In the genomic region with DNA sequence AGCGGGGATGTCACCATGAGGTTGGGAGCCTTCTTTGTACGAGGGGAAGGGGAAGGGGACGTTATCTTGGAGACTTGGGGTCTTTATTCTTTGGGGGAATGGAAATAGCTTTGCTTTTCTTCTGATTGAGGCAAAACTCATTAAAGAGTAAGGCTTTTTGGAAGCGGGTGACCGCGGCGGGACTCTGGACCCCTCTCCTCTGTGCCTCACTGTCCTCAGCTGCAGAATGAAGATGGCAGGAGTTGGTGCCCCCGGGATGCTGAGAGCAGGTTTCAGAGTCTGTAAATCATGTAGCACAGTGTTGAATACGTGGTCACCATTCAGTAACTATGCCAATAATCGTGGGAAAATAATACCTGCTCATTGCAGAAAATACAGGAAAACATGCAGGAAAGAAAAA, we compare ENCODE assay signal across 9 cellular contexts. TPM values are rescaled to one million over a fixed set of nuclear protein-coding genes. Genes with fewer than 3 reads are reported as not detected.
DNase-seq lines count a peak whose midpoint lies in the region; ATAC-seq and TF ChIP-seq lines count a peak whose summit lies in the region.
"Had no signal": no experiment of that assay in that cellular context is flagged by ENCODE, and none has a peak within 500 bp of the region (broad histone marks: within the 10 kb centered on the region; RNA-seq: fewer than 3 reads in every experiment).

No MANE protein-coding gene starts in this region.

- H3K4me2 ChIP-seq in IMR-90 (ENCODE audit: low read depth, low read length), result peak overlapping the region; percentile 68

- H3K27ac ChIP-seq in IMR-90 (ENCODE audit: insufficient read depth, low read length), result no peak overlapping the region
- peak overlapping the region in 22 of 59 donors; percentile 23 to 83 (median 60) for H3K27ac ChIP-seq in dorsolateral prefrontal cortex
- H3K27ac ChIP-seq in neutrophil, result peak overlapping the region; percentile 78

- H3K27me3 ChIP-seq in BE2C (no peaks in the 10 kb centered on the region), IMR-90 (ENCODE audit: control insufficient read depth, insufficient read depth, low read length) (peaks cover 9% of the 10 kb centered on the region; the same call in 1 of the 2 replicates), dorsolateral prefrontal cortex (no peaks in the 10 kb centered on the region), neutrophil (peaks cover 8% of the 10 kb centered on the region)

- in situ Hi-C loops in IMR-90 (cut with MboI; ENCODE audit: low sequenced_read_pairs), result loop anchor here (25.0 kb wide), 1 partner anchor 280 kb away; the partner anchor contains the start of gene TNIP2

- DNase-seq in BE2C (no peak), IMR-90 (no peak), dorsolateral prefrontal cortex (no peak), NCI-H748 (lab: John Stamatoyannopoulos, UW; ENCODE audit: unreplicated experiment) (no peak), NCI-H2227 treated with DMSO at 0.1 percent for 48 hours (lab: John Stamatoyannopoulos, UW) (no peak)
- no peak for DNase-seq in stimulated activated CD4-positive, alpha-beta T cell treated with anti-CD3 and anti-CD28 coated beads, Interleukin-2, amount 100 ng/mL, for 24 hours

- H3K36me3 ChIP-seq in BE2C (no peaks in the 10 kb centered on the region), IMR-90 (ENCODE audit: control insufficient read depth, insufficient read depth, low read length) (no peaks in the 10 kb centered on the region), neutrophil (no peaks in the 10 kb centered on the region)

- H3K4me1 ChIP-seq in BE2C (no peaks in the 10 kb centered on the region), IMR-90 (ENCODE audit: control insufficient read depth, insufficient read depth, low read length) (peaks cover 2% of the 10 kb centered on the region; the same call in 1 of the 2 replicates), neutrophil (ENCODE audit: control insufficient read depth in 1 of 2, insufficient read depth in 1 of 2, low read depth in 1 of 2, low read length in 1 of 2) (peaks cover 49 to 68% of the 10 kb centered on the region in 2 experiments)

- H4K20me1 ChIP-seq in IMR-90 (ENCODE audit: insufficient read depth, low read length), result no peaks in the 10 kb centered on the region

- H4K8ac ChIP-seq in IMR-90 (ENCODE audit: low read depth in 2 of 2, low read length in 2 of 2), result peak overlapping the region; percentile 12 to 70; a peak in 1 of 4 replicates

- no peak overlapping the region for H3K14ac ChIP-seq in IMR-90 (replicated peaks; ENCODE audit: low read depth, low read length)

- no peak overlapping the region for H4K91ac ChIP-seq in IMR-90 (ENCODE audit: insufficient read depth, low read depth, low read length)

- H2BK15ac ChIP-seq in IMR-90 (ENCODE audit: low read depth, low read length), result no peak overlapping the region

- H3K9me1 ChIP-seq in IMR-90 (ENCODE audit: insufficient read depth, low read length), result no peaks in the 10 kb centered on the region

- no peak overlapping the region for H4K5ac ChIP-seq in IMR-90 (ENCODE audit: low read depth, low read length)

- peak overlapping the region; percentile 25 for H2AK9ac ChIP-seq in IMR-90 (replicated peaks; ENCODE audit: low read depth, low read length, poor library complexity)

- H2BK120ac ChIP-seq in IMR-90 (ENCODE audit: low read depth, low read length), result no peak overlapping the region

- no peak overlapping the region for H3K18ac ChIP-seq in IMR-90 (ENCODE audit: low read depth, low read length)

- H3K23ac ChIP-seq in IMR-90 (ENCODE audit: low read depth, low read length), result no peak overlapping the region

- TF ChIP-seq CTCF in BE2C (IDR thresholded peaks at IDR 0.05; ENCODE audit: low read depth, low read length), result 0 out of 2 replicates have a peak, but pooled peaks have one; percentile 0
- no peak for TF ChIP-seq CTCF in IMR-90 (conservative IDR thresholded peaks at IDR 0.05; ENCODE audit: low read depth, low read length)
- no peak for TF ChIP-seq CTCF in dorsolateral prefrontal cortex (IDR thresholded peaks at IDR 0.05 in 54 of 56, conservative IDR thresholded peaks at IDR 0.05 in 2 of 56; ENCODE audit: low read depth in 1 of 56, partially characterized antibody in 56 of 56)
- TF ChIP-seq CTCF in neutrophil (IDR thresholded peaks at IDR 0.05), result no peak

- POLR2A ChIA-PET in IMR-90 (lab: Charles Lee; ENCODE audit: unreplicated experiment), result no interaction called here

- no peak overlapping the region for H3K56ac ChIP-seq in IMR-90 (ENCODE audit: extremely low read depth, insufficient read depth, low read length)

- H3K9me3 ChIP-seq in BE2C (no peaks in the 10 kb centered on the region), IMR-90 (ENCODE audit: control insufficient read depth, insufficient read depth, low read length) (no peaks in the 10 kb centered on the region), neutrophil (no peaks in the 10 kb centered on the region)

- no peaks in the 10 kb centered on the region for H3K79me1 ChIP-seq in IMR-90 (ENCODE audit: low read depth in 1 of 2, low read length in 2 of 2)

- ATAC-seq in IMR-90 (ENCODE audit: low read depth) (no peak), GM19397 (IDR thresholded peaks at IDR 0.05; ENCODE audit: unreplicated experiment) (no peak)

- CTCF ChIA-PET in IMR-90 (lab: Yijun Ruan, JAX), result no interaction called here

- H3K4ac ChIP-seq in IMR-90 (ENCODE audit: low read depth, low read length), result no peak overlapping the region

- H3K4me3 ChIP-seq in BE2C (ENCODE audit: low read depth, low read length) (peak overlapping the region; percentile 78), IMR-90 (ENCODE audit: insufficient read depth, low read depth, low read length) (no peak overlapping the region), dorsolateral prefrontal cortex (peak overlapping the region in 57 of 59 donors; percentile 12 to 73 (median 53)), neutrophil (ENCODE audit: low read depth in 1 of 2, low read length in 1 of 2) (peak overlapping the region; percentile 51 to 67)

- H2BK20ac ChIP-seq in IMR-90 (ENCODE audit: low read depth, low read length), result no peak overlapping the region

- H2AK5ac ChIP-seq in IMR-90 (ENCODE audit: low read depth, low read length), result no peak overlapping the region

- no TSS peak for BruUV-seq in IMR-90 (replicated peaks; lab: Mats Ljungman, UMichigan)

- dilution Hi-C loops in IMR-90 (cut with HindIII; ENCODE audit: low sequenced_read_pairs, unreplicated experiment), result no loop called here

- no peak for TF ChIP-seq RAD21 in IMR-90 (IDR thresholded peaks at IDR 0.05; ENCODE audit: low read length)

- H3K9ac ChIP-seq in IMR-90 (ENCODE audit: low read depth, low read length), result 0 out of 2 replicates have a peak overlapping the region, but pooled peaks have one; percentile 1

- WGBS in IMR-90 (ENCODE audit: extremely low coverage in 2 of 2, insufficient read length in 1 of 2), 2 experiments, result no CpG with 5 or more reads among the region's 10 CpGs

- H2AFZ ChIP-seq in IMR-90 (replicated peaks; ENCODE audit: low read length, poor library complexity), result peak overlapping the region; percentile 93

- no peak for TF ChIP-seq POLR2A in IMR-90 (IDR thresholded peaks at IDR 0.05; ENCODE audit: low read depth, low read length)

- no peak overlapping the region for H2BK5ac ChIP-seq in IMR-90 (ENCODE audit: low read depth, low read length, poor library complexity, severe bottlenecking)

- intact Hi-C loops in IMR-90 (cut with micrococcal nuclease) (no loop called here), dorsolateral prefrontal cortex (cut with DNase I) (no loop called here)

TF ChIP-seq in IMR-90, 13 proteins besides CTCF, POLR2A, EP300 and RAD21 (continues in another document):
- TF ChIP-seq SMC3 (IDR thresholded peaks at IDR 0.05; ENCODE audit: low read depth, low read length) (no peak), MAFK (IDR thresholded peaks at IDR 0.05; ENCODE audit: low read depth, low read length) (no peak), BHLHE40 (IDR thresholded peaks at IDR 0.05; ENCODE audit: low read depth, low read length) (no peak), NFE2L2 (IDR thresholded peaks at IDR 0.05; ENCODE audit: low read depth, low read length) (no peak), MAZ (IDR thresholded peaks at IDR 0.05; ENCODE audit: borderline replicate concordance, low read depth, low read length) (no peak), RCOR1 (IDR thresholded peaks at IDR 0.05; ENCODE audit: insufficient replicate concordance, low read length) (no peak), USF2 (IDR thresholded peaks at IDR 0.05; ENCODE audit: low read depth, low read length) (no peak), MXI1 (IDR thresholded peaks at IDR 0.05; ENCODE audit: borderline replicate concordance, low read depth, low read length) (no peak), FOS (IDR thresholded peaks at IDR 0.05; ENCODE audit: low read depth, low read length) (no peak), CHD1 (IDR thresholded peaks at IDR 0.05; ENCODE audit: low read depth, low read length) (no peak), RFX5 (IDR thresholded peaks at IDR 0.05; ENCODE audit: low read depth, low read length) (no peak)
- TF ChIP-seq, protein P1, sequence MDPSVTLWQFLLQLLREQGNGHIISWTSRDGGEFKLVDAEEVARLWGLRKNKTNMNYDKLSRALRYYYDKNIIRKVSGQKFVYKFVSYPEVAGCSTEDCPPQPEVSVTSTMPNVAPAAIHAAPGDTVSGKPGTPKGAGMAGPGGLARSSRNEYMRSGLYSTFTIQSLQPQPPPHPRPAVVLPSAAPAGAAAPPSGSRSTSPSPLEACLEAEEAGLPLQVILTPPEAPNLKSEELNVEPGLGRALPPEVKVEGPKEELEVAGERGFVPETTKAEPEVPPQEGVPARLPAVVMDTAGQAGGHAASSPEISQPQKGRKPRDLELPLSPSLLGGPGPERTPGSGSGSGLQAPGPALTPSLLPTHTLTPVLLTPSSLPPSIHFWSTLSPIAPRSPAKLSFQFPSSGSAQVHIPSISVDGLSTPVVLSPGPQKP (IDR thresholded peaks at IDR 0.05; ENCODE audit: borderline replicate concordance, low read depth, low read length), result no peak

RNA-seq across cellular contexts. Expression of gene HTT-AS, which starts 32.1 kb away (rescaled TPM):
- polyA plus RNA-seq in BE2C (2012; ENCODE audit: insufficient read depth, insufficient read length, low read depth), result not detected
- total RNA-seq in IMR-90 (2012; rRNA removed), result not detected in 2 replicates
- polyA plus RNA-seq in IMR-90 (2012; rRNA removed), result not detected in 2 replicates
- polyA plus RNA-seq in IMR-90 (2012; cell fraction: cytosol; rRNA removed), result not detected in 2 replicates
- not detected in 2 replicates for polyA plus RNA-seq in IMR-90 (2012; cell fraction: nucleus; rRNA removed; ENCODE audit: low replicate concordance)
- total RNA-seq in dorsolateral prefrontal cortex, result 1 to 10 TPM in 10 of 120 experiments, under 1 TPM in 1, not detected in 109; 0.79 to 3.0 (median 1.3) TPM
- total RNA-seq: myocyte had no signal

RNA-seq across cellular contexts. Expression of gene HTT, which starts 32.3 kb away (rescaled TPM):
- 20.7 TPM for polyA plus RNA-seq in BE2C (2012; ENCODE audit: insufficient read depth, insufficient read length, low read depth)
- total RNA-seq in IMR-90 (2012; rRNA removed) (14.3 and 16.1 TPM in 2 replicates), dorsolateral prefrontal cortex (100 to 1,000 TPM in 114 of 120 experiments, 10 to 100 TPM in 6; 81.8 to 165 (median 124) TPM)
- polyA plus RNA-seq in IMR-90 (2012; rRNA removed), result 11.6 and 18.7 TPM in 2 replicates
- polyA plus RNA-seq in IMR-90 (2012; cell fraction: cytosol; rRNA removed), result 6.8 and 7.1 TPM in 2 replicates
- 33.6 and 35.9 TPM in 2 replicates for polyA plus RNA-seq in IMR-90 (2012; cell fraction: nucleus; rRNA removed; ENCODE audit: low replicate concordance)
